22 cellular contexts compared by ENCODE assay signal in genomic region chr7:156889746-156890145, GRCh38.
"Had no signal": no experiment of that assay in that cellular context is flagged by ENCODE, and none has a peak within 500 bp of the region (broad histone marks: within the 10 kb centered on the region; RNA-seq: fewer than 3 reads in every experiment).

No MANE protein-coding gene starts in this region.

- H3K4me3 ChIP-seq: heart right ventricle, stomach, suprapubic skin, transverse colon, uterus had no signal

- H3K27ac ChIP-seq: heart right ventricle, stomach, suprapubic skin, transverse colon, uterus, VCaP had no signal

- H3K27me3 ChIP-seq: heart right ventricle, stomach, suprapubic skin, transverse colon, uterus had no signal

- H3K27me3 Mint-ChIP-seq: activated CD4-positive, alpha-beta memory T cell treated with anti-CD3 and anti-CD28 coated beads, Interleukin-2, amount 10 ng/mL, durations not matched to agents 7 days and 5 days; activated CD4-positive, alpha-beta T cell treated with anti-CD3 and anti-CD28 coated beads, Interleukin-2, amount 10 ng/mL, durations not matched to agents 24 days and 14 days; stimulated activated memory B cell treated with anti-CD40 and anti-IgM and Interleukin-4, amounts not matched to agents 10 μg/mL and 1 μg/mL and 100 μg/mL, for 72 hours had no signal

- H3K36me3 ChIP-seq: stomach, suprapubic skin, transverse colon, uterus had no signal

- H3K9me3 Mint-ChIP-seq: activated CD4-positive, alpha-beta memory T cell treated with anti-CD3 and anti-CD28 coated beads, Interleukin-2, amount 10 ng/mL, durations not matched to agents 7 days and 5 days; stimulated activated memory B cell treated with anti-CD40 and anti-IgM and Interleukin-4, amounts not matched to agents 10 μg/mL and 1 μg/mL and 100 μg/mL, for 72 hours; T-helper 2 cell treated with Interferon-gamma antibody and Interleukin-4, amounts not matched to agents 5 μg/mL and 100 μg/mL, for 36 hours had no signal

- H3K27ac Mint-ChIP-seq: activated CD4-positive, alpha-beta memory T cell treated with anti-CD3 and anti-CD28 coated beads, Interleukin-2, amount 10 ng/mL, durations not matched to agents 7 days and 5 days; activated CD4-positive, alpha-beta T cell treated with anti-CD3 and anti-CD28 coated beads, Interleukin-2, amount 10 ng/mL, durations not matched to agents 24 days and 14 days; nephron progenitor cell; stimulated activated memory B cell treated with anti-CD40 and anti-IgM and Interleukin-4, amounts not matched to agents 10 μg/mL and 1 μg/mL and 100 μg/mL, for 72 hours; T-helper 2 cell treated with Interferon-gamma antibody and Interleukin-4, amounts not matched to agents 5 μg/mL and 100 μg/mL, for 36 hours had no signal

- H3K4me3 Mint-ChIP-seq: activated CD4-positive, alpha-beta memory T cell treated with anti-CD3 and anti-CD28 coated beads, Interleukin-2, amount 10 ng/mL, durations not matched to agents 7 days and 5 days; activated CD4-positive, alpha-beta T cell treated with anti-CD3 and anti-CD28 coated beads, Interleukin-2, amount 10 ng/mL, durations not matched to agents 24 days and 14 days; nephron progenitor cell; stimulated activated memory B cell treated with anti-CD40 and anti-IgM and Interleukin-4, amounts not matched to agents 10 μg/mL and 1 μg/mL and 100 μg/mL, for 72 hours; T-helper 2 cell treated with Interferon-gamma antibody and Interleukin-4, amounts not matched to agents 5 μg/mL and 100 μg/mL, for 36 hours had no signal

- DNase-seq: activated CD4-positive, alpha-beta memory T cell treated with anti-CD3 and anti-CD28 coated beads, Interleukin-2, amount 10 ng/mL, durations not matched to agents 7 days and 5 days; activated effector memory CD4-positive, alpha-beta T cell treated with anti-CD3 and anti-CD28 coated beads, Interleukin-2, amount 50 U/mL, for 16 hours; activated naive CD4-positive, alpha-beta T cell treated with anti-CD3 and anti-CD28 coated beads, Interleukin-2, amount 50 U/mL, for 16 hours; cortex of kidney; erythroblast; heart right ventricle; islet precursor cell; left cardiac atrium; midbrain; nephron progenitor cell; nucleus accumbens; posterior cingulate gyrus; small intestine; stimulated activated CD4-positive, alpha-beta T cell treated with anti-CD3 and anti-CD28 coated beads, Interleukin-15, amount 100 ng/mL, for 24 hours; stomach; transverse colon; uterus had no signal

- H3K9me3 ChIP-seq: heart right ventricle, stomach, suprapubic skin, transverse colon, uterus had no signal
